In genomic region chr9:134328341-134328840, GRCh38 we compare ENCODE assay signal across 2 cellular contexts.
TF ChIP-seq lines count a peak whose summit lies in the region.

No MANE protein-coding gene starts in this region.

TF ChIP-seq in H1, 55 proteins besides CTCF, POLR2A, EP300 and RAD21:
- no peak for TF ChIP-seq EZH2 (IDR thresholded peaks at IDR 0.05; ENCODE audit: low read depth, low read length, severe bottlenecking)
- TF ChIP-seq TCF12 (IDR thresholded peaks at IDR 0.05; ENCODE audit: low read depth, low read length): no peak
- TF ChIP-seq CREB1 (IDR thresholded peaks at IDR 0.05): no peak
- no peak for TF ChIP-seq BACH1 (IDR thresholded peaks at IDR 0.05; ENCODE audit: low read length)
- TF ChIP-seq TBP (IDR thresholded peaks at IDR 0.05; ENCODE audit: low read depth, low read length): no peak
- TF ChIP-seq CTBP2 (IDR thresholded peaks at IDR 0.05; ENCODE audit: borderline replicate concordance, insufficient read depth, insufficient read length, low read length): no peak
- no peak for TF ChIP-seq SIX5 (IDR thresholded peaks at IDR 0.05; ENCODE audit: low read depth, low read length)
- no peak for TF ChIP-seq SRF (IDR thresholded peaks at IDR 0.05; ENCODE audit: low read depth, low read length)
- TF ChIP-seq CHD2 (IDR thresholded peaks at IDR 0.05; ENCODE audit: low read length): no peak
- no peak for TF ChIP-seq POLR2AphosphoS5 (IDR thresholded peaks at IDR 0.05; ENCODE audit: low read depth, low read length)
- no peak for TF ChIP-seq PHF8 (conservative IDR thresholded peaks at IDR 0.05; ENCODE audit: low read depth, low read length)
- TF ChIP-seq NRF1 (IDR thresholded peaks at IDR 0.05; ENCODE audit: low read depth, low read length): no peak
- no peak for TF ChIP-seq EGR1 (IDR thresholded peaks at IDR 0.05; ENCODE audit: borderline replicate concordance, low read depth, low read length)
- no peak for TF ChIP-seq TAF7 (optimal IDR thresholded peaks at IDR 0.05; ENCODE audit: borderline replicate concordance, low read depth, low read length)
- no peak for TF ChIP-seq E2F6 (IDR thresholded peaks at IDR 0.05)
- no peak for TF ChIP-seq SIRT6 (IDR thresholded peaks at IDR 0.05; ENCODE audit: low read length)
- TF ChIP-seq RXRA (IDR thresholded peaks at IDR 0.05; ENCODE audit: insufficient read depth, low read depth, low read length): no peak
- TF ChIP-seq BRCA1 (IDR thresholded peaks at IDR 0.05; ENCODE audit: low read depth, low read length): no peak
- no peak for TF ChIP-seq CEBPB (IDR thresholded peaks at IDR 0.05; ENCODE audit: low read depth, low read length)

TF ChIP-seq in HEK293T, 16 proteins besides CTCF, POLR2A, EP300 and RAD21:
- TF ChIP-seq SP1 (IDR thresholded peaks at IDR 0.05): no peak
- no peak for TF ChIP-seq TARDBP (IDR thresholded peaks at IDR 0.05)
- TF ChIP-seq SUZ12 (IDR thresholded peaks at IDR 0.05): no peak
- no peak for TF ChIP-seq BHLHE40 (IDR thresholded peaks at IDR 0.05; ENCODE audit: borderline replicate concordance)
- no peak for TF ChIP-seq HDGF (IDR thresholded peaks at IDR 0.05; ENCODE audit: borderline replicate concordance)
- no peak for TF ChIP-seq L3MBTL2 (conservative IDR thresholded peaks at IDR 0.05)
- TF ChIP-seq ARNT (IDR thresholded peaks at IDR 0.05): no peak
- TF ChIP-seq LEF1 (IDR thresholded peaks at IDR 0.05; ENCODE audit: borderline replicate concordance): no peak
- TF ChIP-seq FOXK2 (IDR thresholded peaks at IDR 0.05): no peak
- no peak for TF ChIP-seq FOXM1 (IDR thresholded peaks at IDR 0.05; ENCODE audit: borderline replicate concordance)
- no peak for TF ChIP-seq ZNF384 (IDR thresholded peaks at IDR 0.05)
- TF ChIP-seq NFRKB (IDR thresholded peaks at IDR 0.05): no peak
- no peak for TF ChIP-seq FOXA1 (IDR thresholded peaks at IDR 0.05)
